ENCODE assay signal across 14 cellular contexts in the genomic region with DNA sequence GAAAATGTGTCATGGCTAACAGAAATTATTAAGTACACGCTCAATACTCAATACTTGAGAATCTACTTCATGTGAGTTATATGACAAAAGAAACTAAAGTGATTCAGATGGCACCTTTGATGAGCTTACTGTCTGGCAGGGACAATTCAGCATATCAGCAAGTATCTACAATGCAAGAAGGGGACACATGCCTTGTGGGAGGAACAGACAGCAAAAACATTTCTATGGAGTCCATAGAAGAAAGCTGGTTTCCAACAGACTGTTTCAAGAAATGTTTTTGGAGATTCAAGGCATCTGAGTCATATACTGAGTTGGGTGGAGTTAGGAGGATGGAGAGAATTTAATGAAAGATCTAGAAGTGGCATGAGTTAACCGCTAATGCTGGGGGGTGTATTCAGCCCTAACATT. TPM values are rescaled to one million over a fixed set of nuclear protein-coding genes. Genes with fewer than 3 reads are reported as not detected.
A peak's percentile ranks its signal among the peaks of the same experiment; 100 is the strongest.
DNase-seq lines count a peak whose midpoint lies in the region; ATAC-seq and TF ChIP-seq lines count a peak whose summit lies in the region.
"Had no signal": no experiment of that assay in that cellular context is flagged by ENCODE, and none has a peak within 500 bp of the region (broad histone marks: within the 10 kb centered on the region; RNA-seq: fewer than 3 reads in every experiment).

No MANE protein-coding gene starts in this region.

- H3K79me2 ChIP-seq in ACC112 (ENCODE audit: control insufficient read depth, insufficient read depth, low read length, unreplicated experiment): peaks cover 50% of the 10 kb centered on the region

- H3K36me3 ChIP-seq in ACC112 (ENCODE audit: insufficient read depth, low read length) (peaks cover 10% of the 10 kb centered on the region; the same call in 1 of the 2 replicates), adrenal gland (replicated peaks in 1 of 2) (peaks cover 0 to 13% of the 10 kb centered on the region in 2 donors), liver (ENCODE audit: control insufficient read depth in 4 of 4, insufficient read depth in 3 of 4, low read depth in 1 of 4, low read length in 3 of 4) (peaks cover 0 to 10% (median 3%) of the 10 kb centered on the region in 4 donors), left lung (peaks cover 0 to 12% of the 10 kb centered on the region in 2 donors)

- TF ChIP-seq CTCF in adrenal gland (IDR thresholded peaks at IDR 0.05) (no peak), liver (IDR thresholded peaks at IDR 0.05; ENCODE audit: low read depth, low read length, missing input control) (no peak), left lung (IDR thresholded peaks at IDR 0.05) (no peak)

- H3K27ac ChIP-seq in ACC112 (ENCODE audit: low read depth, low read length): peak overlapping the region; percentile 95
- peak overlapping the region in 3 of 5 donors; percentile 24 to 67 (median 38) for H3K27ac ChIP-seq in adrenal gland
- peak overlapping the region; percentile 82 to 83 for H3K27ac ChIP-seq in liver (ENCODE audit: low read depth in 1 of 2, low read length in 2 of 2)
- no peak overlapping the region for H3K27ac ChIP-seq in left lung
- H3K27ac ChIP-seq: HL-60, SJCRH30 had no signal

- H3K27me3 ChIP-seq in ACC112 (ENCODE audit: insufficient read depth, low read length) (no peaks in the 10 kb centered on the region), adrenal gland (no peaks in the 10 kb centered on the region), liver (ENCODE audit: control insufficient read depth in 4 of 4, insufficient read depth in 4 of 4, low read length in 3 of 4) (no peaks in the 10 kb centered on the region), left lung (no peaks in the 10 kb centered on the region)
- H3K27me3 ChIP-seq: SJCRH30, upper lobe of left lung had no signal

- 0 out of 2 replicates have a peak overlapping the region, but pooled peaks have one; percentile 2 for H3K4me3 ChIP-seq in ACC112 (ENCODE audit: low read depth, low read length)
- no peak overlapping the region for H3K4me3 ChIP-seq in adrenal gland
- peak overlapping the region; percentile 37 to 73 (median 42) for H3K4me3 ChIP-seq in liver (ENCODE audit: low read depth in 1 of 3, low read length in 3 of 3)
- H3K4me3 ChIP-seq in left lung: no peak overlapping the region
- H3K4me3 ChIP-seq: SJCRH30, upper lobe of left lung had no signal

- no peak for DNase-seq in adrenal gland
- no peak for DNase-seq in superior temporal gyrus (ENCODE audit: extremely low spot score)
- no peak for DNase-seq in GOT3 (lab: John Stamatoyannopoulos, UW)
- DNase-seq in left lung: no peak
- DNase-seq: activated naive CD4-positive, alpha-beta T cell treated with anti-CD3 and anti-CD28 coated beads for 36 hours; GF-D8; NCI-H526; SJCRH30; upper lobe of left lung had no signal

- ATAC-seq in GM21390 (IDR thresholded peaks at IDR 0.05; ENCODE audit: unreplicated experiment): peak; percentile 28
- no peak for ATAC-seq in left lung
- ATAC-seq in GM19397 (IDR thresholded peaks at IDR 0.05; ENCODE audit: unreplicated experiment): no peak

- H3K9ac ChIP-seq in liver (ENCODE audit: low read depth in 1 of 2, low read length in 2 of 2): peak overlapping the region; percentile 0 to 36

- no peak for TF ChIP-seq POLR2A in adrenal gland (IDR thresholded peaks at IDR 0.05)

- WGBS in adrenal gland, 4 donors: 88 to 89% (median 89%) methylated on average over 2 of the region's 2 CpGs
- WGBS in liver: 88% methylated on average over 2 of the region's 2 CpGs

- TF ChIP-seq RAD21 in liver (IDR thresholded peaks at IDR 0.05): no peak

- H3K4me1 ChIP-seq in ACC112 (ENCODE audit: control insufficient read depth, insufficient read depth, low read length, unreplicated experiment) (peaks cover 66% of the 10 kb centered on the region), adrenal gland (replicated peaks in 1 of 2) (peaks cover 48 to 86% of the 10 kb centered on the region in 2 donors), liver (ENCODE audit: control insufficient read depth in 4 of 4, insufficient read depth in 4 of 4, low read length in 3 of 4) (peaks cover 4 to 70% (median 40%) of the 10 kb centered on the region in 4 donors), left lung (peaks cover 38 to 77% of the 10 kb centered on the region in 2 donors)

- no peaks in the 10 kb centered on the region for H3K9me3 ChIP-seq in adrenal gland (replicated peaks in 1 of 3)
- no peaks in the 10 kb centered on the region for H3K9me3 ChIP-seq in liver (ENCODE audit: control insufficient read depth in 4 of 4, low read length in 3 of 4)
- H3K9me3 ChIP-seq in left lung: no peaks in the 10 kb centered on the region
- H3K9me3 ChIP-seq: SJCRH30, upper lobe of left lung had no signal

- no peak overlapping the region for H2AFZ ChIP-seq in ACC112 (ENCODE audit: low read length, unreplicated experiment)

- intact Hi-C loops in adrenal gland (cut with DNase I): no loop called here
- intact Hi-C loops in left lung (cut with DNase I): no loop called here

TF ChIP-seq in liver, 16 proteins besides CTCF, POLR2A, EP300 and RAD21:
- TF ChIP-seq HNF4G (IDR thresholded peaks at IDR 0.05) (no peak), RXRA (IDR thresholded peaks at IDR 0.05) (no peak)

RNA-seq across cellular contexts. Expression of a gene that starts 54.7 kb away (rescaled TPM):
- 100 to 1,000 TPM; 102 to 250 (median 163) TPM for total RNA-seq in adrenal gland
- 100 to 1,000 TPM in 1 of 3 donors, 10 to 100 TPM in 2; 29.2 to 119 (median 40.2) TPM for polyA plus RNA-seq in adrenal gland
- 10 to 100 TPM; 16.0 to 49.6 TPM for total RNA-seq in liver
- polyA plus RNA-seq in liver: 10 to 100 TPM; 32.5 to 41.0 TPM
- 10 to 100 TPM; 75.9 to 86.3 TPM for total RNA-seq in left lung

Comparison
In these comparisons a context has a peak if more than half of its experiments do, and no peak if none do; other contexts are left out.
1. H3K27ac ChIP-seq: peak in ACC112 (single experiment), adrenal gland (3 of 5) and liver (2 of 2); none in left lung (0 of 2).
2. H3K4me3 ChIP-seq: peak in ACC112 (single experiment) and liver (3 of 3); none in adrenal gland (0 of 4) and left lung (0 of 2).